Comparison of ENCODE assay signal across 5 cellular contexts in the genomic region with DNA sequence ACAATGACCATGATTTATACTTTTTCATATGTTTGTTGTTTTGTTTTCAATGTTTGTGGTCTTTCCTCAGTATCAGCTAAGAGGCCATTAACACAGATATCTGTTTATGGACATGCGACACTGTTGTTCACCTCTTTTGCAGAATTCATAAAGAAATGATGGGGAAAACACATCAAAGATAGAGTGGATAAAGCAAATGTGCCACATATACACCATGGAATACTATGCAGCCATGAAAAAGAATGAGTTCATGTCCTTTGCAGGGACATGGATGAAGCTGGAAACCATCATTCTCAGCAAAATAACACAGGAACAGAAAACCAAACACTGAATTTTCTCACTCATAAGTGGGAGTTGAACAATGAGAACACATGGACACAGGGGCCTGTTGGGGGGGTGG. TPM values are rescaled to one million over a fixed set of nuclear protein-coding genes. Genes with fewer than 3 reads are reported as not detected.
"Had no signal": no experiment of that assay in that cellular context is flagged by ENCODE, and none has a peak within 500 bp of the region (broad histone marks: within the 10 kb centered on the region; RNA-seq: fewer than 3 reads in every experiment).

No MANE protein-coding gene starts in this region.

RNA-seq across cellular contexts. Expression of a gene that starts 5.7 kb away (rescaled TPM):
- total RNA-seq: GM23248, H7, HT-29, IMR-90 had no signal
- polyA plus RNA-seq: IMR-90 had no signal

RNA-seq across cellular contexts. Expression of a gene that starts 27.0 kb away (rescaled TPM):
- total RNA-seq: GM23248, H4, H7, HT-29, IMR-90 had no signal
- polyA plus RNA-seq: GM23248, IMR-90 had no signal
